In genomic region chr22:39344046-39344390, GRCh38 we compare ENCODE assay signal across 15 cellular contexts. TPM values are rescaled to one million over a fixed set of nuclear protein-coding genes. Genes with fewer than 3 reads are reported as not detected.
DNase-seq lines count a peak whose midpoint lies in the region; ATAC-seq and TF ChIP-seq lines count a peak whose summit lies in the region.
"Had no signal": no experiment of that assay in that cellular context is flagged by ENCODE, and none has a peak within 500 bp of the region (broad histone marks: within the 10 kb centered on the region; RNA-seq: fewer than 3 reads in every experiment).

No MANE protein-coding gene starts in this region.

- no TSS peak for BruUV-seq in PC-3 (replicated peaks; lab: Mats Ljungman, UMichigan)

- POLR2A ChIA-PET in PC-3 (lab: Charles Lee; ENCODE audit: unreplicated experiment) = no interaction called here

- H3F3A ChIP-seq in PC-3 (ENCODE audit: low read length, unreplicated experiment) = no peaks in the 10 kb centered on the region

- ATAC-seq in PC-3 = no peak
- no peak for ATAC-seq in GM19455 (IDR thresholded peaks at IDR 0.05; ENCODE audit: unreplicated experiment)
- ATAC-seq in right lobe of liver = no peak

- no peaks in the 10 kb centered on the region for H3K27me3 ChIP-seq in PC-3 (ENCODE audit: low read length)
- peaks cover 6% of the 10 kb centered on the region; the same call in 1 of the 2 replicates for H3K27me3 ChIP-seq in HAP-1 (ENCODE audit: low read depth)
- H3K27me3 ChIP-seq in right lobe of liver = no peaks in the 10 kb centered on the region
- H3K27me3 ChIP-seq: BLaER1, Peyer's patch, SJCRH30 had no signal

- WGBS in right lobe of liver (ENCODE audit: insufficient coverage, low coverage, low lambda C conversion rate, missing lambda C conversion rate) = 67% methylated on average over 8 of the region's 8 CpGs

- no peak overlapping the region for H3K9ac ChIP-seq in PC-3 (ENCODE audit: low read length)
- H3K9ac ChIP-seq: BLaER1 had no signal

- CTCF ChIA-PET in PC-3 (lab: Charles Lee) = interaction anchor here (0.5 to 0.9 kb wide), 3 partner anchors 55 to 359 kb away, joined by 3 to 11 read pairs (median 6); partner anchors contain the start of gene TAB1

- H3K4me3 ChIP-seq in PC-3 (ENCODE audit: low read length) (no peak overlapping the region), HAP-1 (no peak overlapping the region), right lobe of liver (no peak overlapping the region)
- H3K4me3 ChIP-seq: A549, BLaER1, GM12878, Peyer's patch, SJCRH30 had no signal

- no peak for TF ChIP-seq CTCF in PC-3 (conservative IDR thresholded peaks at IDR 0.05; ENCODE audit: low read depth, low read length)
- no peak for TF ChIP-seq CTCF in right lobe of liver (IDR thresholded peaks at IDR 0.05)

- H3K36me3 ChIP-seq in PC-3 (ENCODE audit: low read depth, low read length) (no peaks in the 10 kb centered on the region; the same call in 1 of the 2 replicates), HAP-1 (replicated peaks) (no peaks in the 10 kb centered on the region), right lobe of liver (no peaks in the 10 kb centered on the region)
- H3K36me3 ChIP-seq: BLaER1, Peyer's patch, SJCRH30 had no signal

- no peaks in the 10 kb centered on the region for H3K9me2 ChIP-seq in PC-3 (replicated peaks; ENCODE audit: low read length)

- peak overlapping the region; percentile 54; the same call in 1 of the 2 replicates for H2AFZ ChIP-seq in PC-3 (ENCODE audit: low read length)

- H4K20me1 ChIP-seq in PC-3 (ENCODE audit: low read length) = no peaks in the 10 kb centered on the region
- H4K20me1 ChIP-seq: BLaER1 had no signal

- H3K79me2 ChIP-seq in PC-3 (ENCODE audit: low read length) = no peaks in the 10 kb centered on the region

- peak overlapping the region; percentile 44; the same call in 1 of the 2 replicates for H3K4me2 ChIP-seq in PC-3 (ENCODE audit: low read length)
- H3K4me2 ChIP-seq: BLaER1 had no signal

- H3K9me3 ChIP-seq in PC-3 (ENCODE audit: low read length) (no peaks in the 10 kb centered on the region), HAP-1 (no peaks in the 10 kb centered on the region), right lobe of liver (no peaks in the 10 kb centered on the region)
- H3K9me3 ChIP-seq: A549, BLaER1, Peyer's patch, SJCRH30 had no signal

- DNase-seq in G401 (ENCODE audit: low spot score) = peak; percentile 75
- DNase-seq in PC-3 = no peak
- DNase-seq in cerebellum (ENCODE audit: low spot score) = peak; percentile 31
- DNase-seq in superior temporal gyrus (ENCODE audit: extremely low spot score) = peak; percentile 29
- no peak for DNase-seq in HAP-1 (ENCODE audit: low spot score in 2 of 2)
- no peak for DNase-seq in right lobe of liver
- DNase-seq: DMS 273 treated with DMSO at 0.1 percent for 48 hours; DMS79 treated with DMSO at 0.1 percent for 48 hours; NK-92 treated with Interleukin-12 subunit alpha and Interleukin-12 subunit beta, amount 100 ng/mL, for 24 hours had no signal

- in situ Hi-C loops in G401 (cut with HindIII; ENCODE audit: low sequenced_read_pairs) (no loop called here), HAP-1 (cut with MboI; ENCODE audit: low sequenced_read_pairs) (no loop called here)

- no peak for TF ChIP-seq POLR2A in right lobe of liver (IDR thresholded peaks at IDR 0.05)

- H3K4me1 ChIP-seq in PC-3 (ENCODE audit: insufficient read depth, low read length) = peaks cover 7% of the 10 kb centered on the region; the same call in 1 of the 2 replicates
- peaks cover 1% of the 10 kb centered on the region; the same call in 1 of the 2 replicates for H3K4me1 ChIP-seq in HAP-1
- peaks cover 0 to 3% (median 0%) of the 10 kb centered on the region in 4 donors for H3K4me1 ChIP-seq in right lobe of liver
- H3K4me1 ChIP-seq: SJCRH30 had no signal

- H3K27ac ChIP-seq in PC-3 (ENCODE audit: low read length) (no peak overlapping the region), right lobe of liver (no peak overlapping the region)
- H3K27ac ChIP-seq: A549, BLaER1, Peyer's patch, SJCRH30 had no signal

- intact Hi-C loops in PC-3 (cut with micrococcal nuclease) (no loop called here), right lobe of liver (cut with DNase I) (no loop called here)

RNA-seq across cellular contexts. Expression of gene SYNGR1, which starts 5.8 kb away (rescaled TPM):
- total RNA-seq in G401 (2014; rRNA removed; shearing (Covaris generic)) = 48.0 and 67.0 TPM in 2 replicates
- 7.8 and 9.0 TPM in 2 replicates for total RNA-seq in PC-3 (2014; rRNA removed)
- 56.1 TPM for total RNA-seq in cerebellum
- total RNA-seq in right lobe of liver = 1 to 10 TPM in 5 of 6 experiments, under 1 TPM in 1; 0.74 to 3.2 (median 2.2) TPM

RNA-seq across cellular contexts. Expression of gene RPL3, which starts 24.6 kb away (rescaled TPM):
- total RNA-seq in G401 (2014; rRNA removed; shearing (Covaris generic)) = 6,349 and 7,167 TPM in 2 replicates
- 1,363 and 1,371 TPM in 2 replicates for total RNA-seq in PC-3 (2014; rRNA removed)
- 983 TPM for total RNA-seq in cerebellum
- 100 to 1,000 TPM; 648 to 905 (median 743) TPM for total RNA-seq in right lobe of liver

RNA-seq across cellular contexts. Expression of gene TAB1, which starts 55.6 kb away (rescaled TPM):
- 35.1 and 38.2 TPM in 2 replicates for total RNA-seq in G401 (2014; rRNA removed; shearing (Covaris generic))
- total RNA-seq in PC-3 (2014; rRNA removed) = 14.2 and 16.0 TPM in 2 replicates
- 16.6 TPM for total RNA-seq in cerebellum
- 10 to 100 TPM in 4 of 6 experiments, 1 to 10 TPM in 2; 8.9 to 17.0 (median 11.1) TPM for total RNA-seq in right lobe of liver

Comparison
In these comparisons a context has a peak if more than half of its experiments do, and no peak if none do; other contexts are left out.
1. DNase-seq: peak in G401 (single experiment), cerebellum (single experiment) and superior temporal gyrus (single experiment); none in PC-3 (single experiment), HAP-1 (0 of 2) and right lobe of liver (0 of 3).